1 cellular context compared by ENCODE assay signal in the genomic region with DNA sequence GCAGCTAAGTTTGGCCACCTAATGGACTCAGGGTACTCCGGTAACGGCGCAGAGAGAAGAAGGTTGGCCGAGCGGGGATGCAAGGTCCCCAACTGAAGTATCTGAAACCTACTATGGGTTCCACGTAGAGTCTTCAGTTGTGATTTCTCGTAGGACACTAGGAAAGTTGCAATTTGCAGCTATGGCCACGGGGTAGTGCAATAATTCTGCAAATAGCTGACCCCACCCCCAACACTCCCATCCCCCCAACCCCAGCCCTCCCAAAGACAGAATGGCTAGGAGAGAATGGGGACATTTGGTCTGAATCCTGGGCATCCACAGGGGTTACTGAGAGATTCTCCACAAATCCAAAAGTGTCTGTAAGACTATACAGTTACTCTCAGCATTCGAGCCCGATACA. TPM values are rescaled to one million over a fixed set of nuclear protein-coding genes. Genes with fewer than 3 reads are reported as not detected.
"Had no signal": no experiment of that assay in that cellular context is flagged by ENCODE, and none has a peak within 500 bp of the region (broad histone marks: within the 10 kb centered on the region; RNA-seq: fewer than 3 reads in every experiment).

No MANE protein-coding gene starts in this region.

RNA-seq across cellular contexts. Expression of gene AFF3, which starts 46.5 kb away (rescaled TPM):
- total RNA-seq: bronchial epithelial cell had no signal
